8 cellular contexts compared by ENCODE assay signal in genomic region chr6:84052204-84052882, GRCh38. TPM values are rescaled to one million over a fixed set of nuclear protein-coding genes. Genes with fewer than 3 reads are reported as not detected.
DNase-seq lines count a peak whose midpoint lies in the region; ATAC-seq lines count a peak whose summit lies in the region.

No MANE protein-coding gene starts in this region.

- peak overlapping the region; percentile 36 for H2AFZ ChIP-seq in neuron (ENCODE audit: low read depth, low read length)

- no peaks in the 10 kb centered on the region for H3K27me3 ChIP-seq in NT2/D1 (ENCODE audit: insufficient read depth, insufficient read length)
- H3K27me3 ChIP-seq in neuron (ENCODE audit: insufficient read depth, low read length), result no peaks in the 10 kb centered on the region

- peak; percentile 59 for ATAC-seq in esophagus mucosa

- no peaks in the 10 kb centered on the region for H3K9me3 ChIP-seq in NT2/D1 (ENCODE audit: insufficient read depth, low read length)
- no peaks in the 10 kb centered on the region for H3K9me3 ChIP-seq in neuron (ENCODE audit: low read length)

- peaks cover 4% of the 10 kb centered on the region for H3K4me1 ChIP-seq in NT2/D1 (ENCODE audit: insufficient read depth, insufficient read length)
- peaks cover 15% of the 10 kb centered on the region for H3K4me1 ChIP-seq in neuron (ENCODE audit: insufficient read depth, low read length)

- H3K4me3 ChIP-seq in NT2/D1 (ENCODE audit: insufficient read length, low read depth), result peak overlapping the region; percentile 15
- peak overlapping the region; percentile 39 for H3K4me3 ChIP-seq in neuron (ENCODE audit: low read length)

- H3K36me3 ChIP-seq in NT2/D1 (ENCODE audit: insufficient read depth, insufficient read length, low read length), result no peaks in the 10 kb centered on the region
- no peaks in the 10 kb centered on the region for H3K36me3 ChIP-seq in neuron (ENCODE audit: insufficient read depth, low read length)

- H3K9ac ChIP-seq in NT2/D1 (ENCODE audit: insufficient read length, low read depth), result peak overlapping the region; percentile 56

- DNase-seq in HT-29 (ENCODE audit: low spot score) (peak; percentile 21), NT2/D1 (ENCODE audit: low read depth, low spot score) (peak; percentile 48), T-helper 9 cell (no peak), MV-4-11 (lab: John Stamatoyannopoulos, UW) (no peak), glomerular visceral epithelial cell (ENCODE audit: extremely low spot score) (no peak)
- no peak for DNase-seq in activated CD4-positive, alpha-beta T cell treated with anti-CD3 and anti-CD28 coated beads for 48 hours

RNA-seq across cellular contexts. Expression of gene MRAP2, which starts 18.8 kb away (rescaled TPM):
- total RNA-seq in HT-29 (2014; rRNA removed; shearing (Covaris generic)), result 7.6 and 10.5 TPM in 2 replicates
- total RNA-seq in esophagus mucosa, result 1.0 TPM

Comparison
In these comparisons a context has a peak if more than half of its experiments do, and no peak if none do; other contexts are left out.
1. DNase-seq: peak in HT-29 (single experiment) and NT2/D1 (single experiment); none in T-helper 9 cell (single experiment), MV-4-11 (single experiment), glomerular visceral epithelial cell (single experiment) and activated CD4-positive, alpha-beta T cell treated with anti-CD3 and anti-CD28 coated beads for 48 hours (single experiment).